In the genomic region with DNA sequence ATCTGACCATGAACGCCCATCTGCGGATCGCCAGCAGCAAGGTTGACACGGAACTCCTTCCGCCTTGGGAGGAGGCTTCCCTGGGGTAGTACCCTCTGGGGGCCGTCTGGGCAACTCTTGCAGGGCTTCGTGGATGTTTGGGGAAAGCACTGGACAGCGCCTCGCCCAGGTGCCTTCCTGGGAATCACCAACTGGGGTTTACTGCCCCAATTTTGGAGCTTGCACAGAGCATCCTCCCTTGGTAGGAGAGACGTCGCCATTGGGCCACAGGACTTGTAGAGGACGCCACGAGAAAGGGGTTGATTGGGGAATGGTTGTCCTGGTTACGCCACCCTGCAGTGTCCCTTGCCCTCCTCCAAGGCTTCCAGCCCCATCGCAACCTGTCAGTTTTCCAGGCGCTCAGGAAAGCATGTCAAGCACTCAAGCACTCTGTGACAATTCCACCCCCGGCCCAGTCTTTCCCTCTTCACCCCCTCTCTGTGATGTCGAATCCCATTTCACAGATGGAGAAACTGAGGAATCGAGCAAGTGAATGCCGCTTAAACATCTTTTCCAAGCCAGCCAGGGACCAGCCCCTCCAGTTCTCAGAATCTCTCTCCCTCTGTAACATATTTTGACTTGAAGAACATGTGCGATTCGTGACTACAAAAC, we compare ENCODE assay signal across 8 cellular contexts. TPM values are rescaled to one million over a fixed set of nuclear protein-coding genes. Genes with fewer than 3 reads are reported as not detected.
DNase-seq lines count a peak whose midpoint lies in the region; FAIRE-seq and TF ChIP-seq lines count a peak whose summit lies in the region.

No MANE protein-coding gene starts in this region.

- peaks cover 0 to 24% (median 21%) of the 10 kb centered on the region in 5 donors for H3K4me1 ChIP-seq in subcutaneous abdominal adipose tissue (ENCODE audit: control insufficient read depth in 5 of 5, insufficient read depth in 5 of 5, low read length in 5 of 5)

- H3K4me3 ChIP-seq in bronchial epithelial cell (ENCODE audit: low read depth, low read length) (peak overlapping the region; percentile 53), subcutaneous abdominal adipose tissue (ENCODE audit: low read depth in 1 of 5, low read length in 5 of 5) (peak overlapping the region; percentile 64 to 83 (median 73))

- H3K27me3 ChIP-seq in bronchial epithelial cell (ENCODE audit: control insufficient read depth, insufficient read depth, low read length) (no peaks in the 10 kb centered on the region), subcutaneous abdominal adipose tissue (ENCODE audit: control insufficient read depth in 5 of 5, insufficient read depth in 4 of 5, low read length in 5 of 5) (no peaks in the 10 kb centered on the region)

- H3K9ac ChIP-seq in subcutaneous abdominal adipose tissue (ENCODE audit: low read length in 5 of 5) = peak overlapping the region in 4 of 5 donors; percentile 66 to 90 (median 84)

- H3K9me3 ChIP-seq in subcutaneous abdominal adipose tissue (ENCODE audit: control insufficient read depth in 5 of 5, low read length in 5 of 5) = peaks cover 0 to 3% (median 0%) of the 10 kb centered on the region in 5 donors

- no peaks in the 10 kb centered on the region for H3K36me3 ChIP-seq in bronchial epithelial cell (ENCODE audit: control insufficient read depth, insufficient read depth, low read length)
- H3K36me3 ChIP-seq in subcutaneous abdominal adipose tissue (ENCODE audit: control insufficient read depth in 5 of 5, insufficient read depth in 5 of 5, low read length in 5 of 5) = no peaks in the 10 kb centered on the region

- no peak for TF ChIP-seq CTCF in bronchial epithelial cell (IDR thresholded peaks at IDR 0.05; ENCODE audit: insufficient read depth, low read length, severe bottlenecking)

- H3K27ac ChIP-seq in subcutaneous abdominal adipose tissue (ENCODE audit: low read depth, low read length) = peak overlapping the region; percentile 95

- DNase-seq in COR-L47 (lab: John Stamatoyannopoulos, UW) (peak; percentile 27), NCI-H146 (lab: John Stamatoyannopoulos, UW) (peak; percentile 33), bronchial epithelial cell (ENCODE audit: low read depth) (peak; percentile 29), left kidney (ENCODE audit: low read depth, low spot score) (peak; percentile 65), SHP77 treated with DMSO at 0.1 percent for 48 hours (lab: John Stamatoyannopoulos, UW) (no peak), T1000 (lab: John Stamatoyannopoulos, UW) (no peak)
- no peak for DNase-seq in stimulated activated CD4-positive, alpha-beta T cell treated with anti-CD3 and anti-CD28 coated beads, Interleukin-12 subunit alpha, Interleukin-12 subunit beta, amount 100 ng/mL, for 4 hours

- FAIRE-seq in bronchial epithelial cell (lab: Jason Lieb, UNC) = no peak

RNA-seq across cellular contexts. Expression of gene PRDM11, which starts 0.9 kb away (rescaled TPM):
- 4.7 and 5.4 TPM in 2 replicates for total RNA-seq in bronchial epithelial cell

Comparison
In these comparisons a context has a peak if more than half of its experiments do, and no peak if none do; other contexts are left out.
1. DNase-seq: peak in COR-L47 (single experiment), NCI-H146 (single experiment), bronchial epithelial cell (single experiment) and left kidney (single experiment); none in SHP77 treated with DMSO at 0.1 percent for 48 hours (single experiment), T1000 (single experiment) and stimulated activated CD4-positive, alpha-beta T cell treated with anti-CD3 and anti-CD28 coated beads, Interleukin-12 subunit alpha, Interleukin-12 subunit beta, amount 100 ng/mL, for 4 hours (single experiment).